ENCODE assay signal across 1 cellular context in the genomic region with DNA sequence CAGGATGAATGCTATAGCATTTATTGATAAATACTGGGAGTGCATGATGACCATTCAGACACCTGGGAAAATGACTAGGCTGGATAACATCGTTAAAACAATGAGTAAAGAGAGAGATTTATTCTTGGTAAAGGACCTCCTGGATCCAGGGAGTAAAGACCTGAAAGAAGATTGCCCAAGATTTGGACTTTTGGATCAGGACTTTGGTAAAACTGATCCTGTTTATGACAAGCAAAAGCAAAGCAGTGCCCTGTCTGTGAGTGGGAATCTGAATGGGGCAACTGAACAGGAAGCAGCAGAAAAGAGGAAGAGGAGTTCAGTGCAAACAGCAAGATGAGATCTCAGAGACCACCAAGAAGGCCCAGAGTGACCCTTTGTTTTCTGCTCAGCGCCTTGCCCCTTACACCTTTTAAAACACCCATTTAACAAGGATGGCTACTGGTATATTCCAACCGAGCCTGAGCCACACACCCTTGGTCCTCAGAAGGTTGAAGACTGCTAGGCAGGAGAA.
TF ChIP-seq lines count a peak whose summit lies in the region.

No MANE protein-coding gene starts in this region.

TF ChIP-seq in WTC11, 78 proteins besides CTCF, POLR2A, EP300 and RAD21 (continued from another document):
- TF ChIP-seq, protein P1, sequence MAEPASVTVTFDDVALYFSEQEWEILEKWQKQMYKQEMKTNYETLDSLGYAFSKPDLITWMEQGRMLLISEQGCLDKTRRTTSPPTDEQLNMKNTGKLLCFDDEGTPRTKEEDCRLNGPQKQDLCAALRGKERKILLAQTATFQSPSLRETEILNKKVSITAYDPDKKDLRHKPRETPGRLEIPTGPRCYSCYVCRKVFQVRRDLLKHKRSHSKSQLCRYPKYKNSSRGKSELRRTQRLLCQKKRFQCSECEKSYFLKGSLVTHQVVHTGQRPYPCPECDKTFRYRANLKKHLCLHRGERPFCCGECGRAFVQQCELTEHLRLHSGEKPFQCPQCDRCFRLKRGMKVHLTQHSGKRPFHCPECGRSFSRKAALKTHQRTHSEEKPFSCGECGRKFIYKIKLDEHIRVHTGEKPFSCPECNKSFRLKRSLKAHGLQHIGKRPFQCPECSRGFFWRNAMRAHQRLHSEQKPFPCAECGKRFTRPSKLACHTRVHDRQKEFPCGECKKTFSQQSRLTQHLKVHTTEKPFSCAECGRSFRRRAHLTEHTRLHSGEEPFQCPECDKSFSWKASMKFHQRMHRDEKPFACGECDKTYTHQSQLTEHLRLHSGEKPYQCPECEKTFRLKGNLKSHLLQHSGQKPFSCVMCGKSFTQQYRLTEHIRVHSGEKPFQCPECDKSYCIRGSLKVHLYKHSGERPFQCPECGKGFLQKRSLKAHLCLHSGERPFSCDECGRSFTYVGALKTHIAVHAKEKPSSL (CRISPR knock-in tag; conservative IDR thresholded peaks at IDR 0.05), result no peak
TF ChIP-seq in WTC11: peak in this region for 0.
